ENCODE assay signal across 23 cellular contexts in genomic region chr14:69913686-69914085, GRCh38. TPM values are rescaled to one million over a fixed set of nuclear protein-coding genes. Genes with fewer than 3 reads are reported as not detected.
A peak's percentile ranks its signal among the peaks of the same experiment; 100 is the strongest.
DNase-seq lines count a peak whose midpoint lies in the region; ATAC-seq, FAIRE-seq and TF ChIP-seq lines count a peak whose summit lies in the region.
"Had no signal": no experiment of that assay in that cellular context is flagged by ENCODE, and none has a peak within 500 bp of the region (broad histone marks: within the 10 kb centered on the region; RNA-seq: fewer than 3 reads in every experiment).

No MANE protein-coding gene starts in this region.

- CTCF ChIA-PET in A549 (lab: Yijun Ruan, JAX) = no interaction called here

- DNase-seq in A549 (ENCODE audit: low read depth in 1 of 2, low spot score in 1 of 2) (no peak), HTR-8/SVneo (ENCODE audit: insufficient read length, low spot score) (no peak), choroid plexus epithelial cell (ENCODE audit: low read depth) (peak; percentile 37), smooth muscle cell (lab: John Stamatoyannopoulos, UW; ENCODE audit: unreplicated experiment) (no peak), SK-N-DZ (ENCODE audit: low spot score) (no peak), thyroid gland (no peak), Right ventricle myocardium inferior (ENCODE audit: missing footprints) (no peak)
- DNase-seq: 8988T; AML-193; Caco-2; Calu3; CD4-positive, alpha-beta T cell; CD8-positive, alpha-beta T cell; DMS79 treated with DMSO at 0.1 percent for 48 hours; GF-D8 had no signal

- FAIRE-seq in A549 (lab: Jason Lieb, UNC) (peak; percentile 36), HTR-8/SVneo (lab: Jason Lieb, UNC) (peak; percentile 71)
- FAIRE-seq: A204.1, D721Med, G401.6, GM12891, GM19239 had no signal

- intact Hi-C loops in thyroid gland (cut with DNase I) = no loop called here
- intact Hi-C loops in Right ventricle myocardium inferior (cut with DNase I) = no loop called here

- H3K9ac ChIP-seq in smooth muscle cell (ENCODE audit: low read depth) = no peak overlapping the region
- H3K9ac ChIP-seq: BLaER1 treated with 17β-estradiol and CSF1 and Interleukin-3, amounts not matched to agents 10 nM and 100 nM had no signal

- no peaks in the 10 kb centered on the region for H3K79me2 ChIP-seq in smooth muscle cell (ENCODE audit: low read depth)

- 26% methylated on average over 1 of the region's 1 CpG for WGBS in A549 (ENCODE audit: missing lambda C conversion rate)
- 63% methylated on average over 1 of the region's 1 CpG for WGBS in smooth muscle cell (ENCODE audit: low lambda C conversion rate)
- 84 to 90% methylated on average over 1 of the region's 1 CpG for WGBS in thyroid gland, 2 donors

- TF ChIP-seq CTCF in A549 (IDR thresholded peaks at IDR 0.05) = no peak
- TF ChIP-seq CTCF in choroid plexus epithelial cell (conservative IDR thresholded peaks at IDR 0.05; ENCODE audit: low read depth, low read length) = no peak
- TF ChIP-seq CTCF in smooth muscle cell (IDR thresholded peaks at IDR 0.05; ENCODE audit: borderline replicate concordance, insufficient read depth, poor library complexity, severe bottlenecking) = no peak
- no peak for TF ChIP-seq CTCF in thyroid gland (IDR thresholded peaks at IDR 0.05)

- TF ChIP-seq EP300 in A549 (IDR thresholded peaks at IDR 0.05) = no peak

- TF ChIP-seq POLR2A in A549 (IDR thresholded peaks at IDR 0.05; ENCODE audit: low read length) (no peak), thyroid gland (IDR thresholded peaks at IDR 0.05) (no peak)

- peaks cover 15% of the 10 kb centered on the region for H3F3A ChIP-seq in smooth muscle cell (ENCODE audit: low read depth)

- H3K36me3 ChIP-seq in smooth muscle cell (ENCODE audit: low read depth) (no peaks in the 10 kb centered on the region), thyroid gland (no peaks in the 10 kb centered on the region)
- H3K36me3 ChIP-seq: BLaER1 treated with 17β-estradiol and CSF1 and Interleukin-3, amounts not matched to agents 10 nM and 100 nM had no signal

- no peaks in the 10 kb centered on the region for H3K9me3 ChIP-seq in A549
- no peaks in the 10 kb centered on the region for H3K9me3 ChIP-seq in smooth muscle cell (replicated peaks; ENCODE audit: low read depth)
- H3K9me3 ChIP-seq in thyroid gland = no peaks in the 10 kb centered on the region
- H3K9me3 ChIP-seq: Caco-2 had no signal

- H3K27me3 ChIP-seq in smooth muscle cell (ENCODE audit: low read depth) = no peaks in the 10 kb centered on the region
- no peaks in the 10 kb centered on the region for H3K27me3 ChIP-seq in thyroid gland
- H3K27me3 ChIP-seq: BLaER1 treated with 17β-estradiol and CSF1 and Interleukin-3, amounts not matched to agents 10 nM and 100 nM had no signal

- H3K4me3 ChIP-seq in A549 (no peak overlapping the region), choroid plexus epithelial cell (ENCODE audit: low read depth, low read length) (no peak overlapping the region), smooth muscle cell (no peak overlapping the region), thyroid gland (replicated peaks in 1 of 3) (no peak overlapping the region)
- H3K4me3 ChIP-seq: BLaER1 treated with 17β-estradiol and CSF1 and Interleukin-3, amounts not matched to agents 10 nM and 100 nM had no signal

- H4K20me1 ChIP-seq in smooth muscle cell (ENCODE audit: low read depth) = no peaks in the 10 kb centered on the region
- H4K20me1 ChIP-seq: BLaER1 treated with 17β-estradiol and CSF1 and Interleukin-3, amounts not matched to agents 10 nM and 100 nM had no signal

- H2AFZ ChIP-seq in smooth muscle cell (ENCODE audit: low read depth) = no peak overlapping the region

- POLR2A ChIA-PET in A549 (lab: Yijun Ruan, JAX) = no interaction called here

- H3K27ac ChIP-seq in A549 (0 out of 6 replicates have a peak overlapping the region, but pooled peaks of 1 of the 2 experiments have one; percentile 4), smooth muscle cell (ENCODE audit: low read depth) (peak overlapping the region; percentile 28), thyroid gland (no peak overlapping the region)
- H3K27ac ChIP-seq: BLaER1 treated with 17β-estradiol and CSF1 and Interleukin-3, amounts not matched to agents 10 nM and 100 nM; C4-2B had no signal

- TF ChIP-seq RAD21 in A549 (conservative IDR thresholded peaks at IDR 0.05 in 1 of 2, IDR thresholded peaks at IDR 0.05 in 1 of 2) = no peak

- H3K4me1 ChIP-seq in A549 (peaks cover 11% of the 10 kb centered on the region; the same call in 1 of the 3 replicates), smooth muscle cell (ENCODE audit: low read depth) (peaks cover 8% of the 10 kb centered on the region), thyroid gland (no peaks in the 10 kb centered on the region)
- H3K4me1 ChIP-seq: BLaER1 treated with 17β-estradiol and CSF1 and Interleukin-3, amounts not matched to agents 10 nM and 100 nM; Caco-2 had no signal

- no peak overlapping the region for H3K4me2 ChIP-seq in A549
- no peak overlapping the region for H3K4me2 ChIP-seq in smooth muscle cell
- H3K4me2 ChIP-seq: BLaER1 treated with 17β-estradiol and CSF1 and Interleukin-3, amounts not matched to agents 10 nM and 100 nM had no signal

- ATAC-seq in A549 (no peak), Right ventricle myocardium inferior (no peak)
- ATAC-seq: CD8-positive, alpha-beta T cell had no signal

TF ChIP-seq in A549, 52 proteins besides CTCF, POLR2A, EP300 and RAD21:
- TF ChIP-seq USF2 (IDR thresholded peaks at IDR 0.05) (no peak), CHD2 (IDR thresholded peaks at IDR 0.05; ENCODE audit: low read length, partially characterized antibody) (no peak), TFCP2L1 (CRISPR knock-in tag; IDR thresholded peaks at IDR 0.05) (no peak)

RNA-seq across cellular contexts. Expression of gene SMOC1, which starts 34.5 kb away (rescaled TPM):
- polyA plus RNA-seq in A549 (2011; rRNA removed) (18.4 and 31.8 TPM in 2 replicates), A549 (2017; fragmentation: RNase III; extraction: RNeasy Plus Mini Kit Qiagen cat#74134 plus additional on column Dnase treatment) (10.0 to 13.3 TPM (median 12.2 TPM) in 3 replicates), smooth muscle cell (0.53 and 1.6 TPM in 2 replicates)
- polyA plus RNA-seq in A549 (2012; cell fraction: cytosol; rRNA removed) = 7.6 and 10.9 TPM in 2 replicates
- polyA plus RNA-seq in A549 (2012; cell fraction: nucleus; rRNA removed) = 24.1 and 24.7 TPM in 2 replicates
- polyA minus RNA-seq in A549 (2011; rRNA and poly(A)+ RNA removed) = 20.3 and 20.8 TPM in 2 replicates
- total RNA-seq in smooth muscle cell (3.8 and 6.3 TPM in 2 replicates), thyroid gland (1 to 10 TPM; 3.4 to 7.3 (median 3.7) TPM), Right ventricle myocardium inferior (1.2 TPM)
- polyA plus RNA-seq in SK-N-DZ (2014; cell fraction: cytosol; rRNA removed) = 6.0 and 10.9 TPM in 2 replicates
- 4.2 and 6.4 TPM in 2 replicates for polyA plus RNA-seq in SK-N-DZ (2014; cell fraction: nucleus; rRNA removed)
- total RNA-seq: CD4-positive, alpha-beta T cell; CD8-positive, alpha-beta T cell had no signal
- polyA plus RNA-seq: BJ had no signal
